In genomic region chr22:41381329-41382097, GRCh38 we compare ENCODE assay signal across 8 cellular contexts. TPM values are rescaled to one million over a fixed set of nuclear protein-coding genes. Genes with fewer than 3 reads are reported as not detected.
DNase-seq lines count a peak whose midpoint lies in the region; ATAC-seq and TF ChIP-seq lines count a peak whose summit lies in the region.

Gene TEF, plus strand, starts transcription at chr22:41381942. Its CDS starts 103 bp downstream, at chr22:41382045.

- peak within 1 kb of the TSS; percentile 89 to 98 (median 94) for H3K4me3 Mint-ChIP-seq in IgD-negative memory B cell

- DNase-seq in DMS 273 treated with DMSO at 0.1 percent for 48 hours (lab: John Stamatoyannopoulos, UW) (peak; percentile 92), OCI-M1 (lab: John Stamatoyannopoulos, UW) (peak; percentile 98), activated T-cell treated with anti-CD3 and anti-CD28 coated beads for 48 hours (ENCODE audit: low read depth) (peak; percentile 97), epithelial cell of esophagus (ENCODE audit: low read depth) (peak; percentile 99), middle frontal gyrus (ENCODE audit: extremely low spot score, low spot score) (peak; percentile 95)
- peak; percentile 89 to 96 for DNase-seq in stimulated activated CD8-positive, alpha-beta memory T cell treated with anti-CD3 and anti-CD28 coated beads, Interleukin-2, amount 100 ng/mL, for 1 hour (ENCODE audit: low read depth in 2 of 2)

- peak within 1 kb of the TSS; percentile 95 to 99 (median 97) for H3K27ac Mint-ChIP-seq in IgD-negative memory B cell

- H3K4me1 Mint-ChIP-seq in IgD-negative memory B cell = peaks cover 4 to 11% (median 4%) of the 10 kb centered on the region in 3 donors

- H3K36me3 Mint-ChIP-seq in IgD-negative memory B cell = no peaks in the 10 kb centered on the region

- no peak for TF ChIP-seq CTCF in epithelial cell of esophagus (IDR thresholded peaks at IDR 0.05; ENCODE audit: insufficient read depth, low read depth, low read length, missing control alignments)

- peak; percentile 81 for ATAC-seq in GM21576 (IDR thresholded peaks at IDR 0.05; ENCODE audit: unreplicated experiment)

- H3K4me3 ChIP-seq in epithelial cell of esophagus (ENCODE audit: low read length) = peak within 1 kb of the TSS; percentile 75

- H3K27me3 Mint-ChIP-seq in IgD-negative memory B cell = no peaks in the 10 kb centered on the region

- no peaks in the 10 kb centered on the region for H3K9me3 Mint-ChIP-seq in IgD-negative memory B cell

RNA-seq across cellular contexts. Expression of gene TEF, which starts in this region (rescaled TPM):
- 2.9 TPM for polyA plus RNA-seq in IgD-negative memory B cell

Comparison
In these comparisons a context has a peak if more than half of its experiments do, and no peak if none do; other contexts are left out.
1. Peak in every context shown above with its lines: DNase-seq, ATAC-seq and H3K4me3 ChIP-seq.